ENCODE assay signal across 9 cellular contexts in genomic region chrX:110852180-110852579, GRCh38. TPM values are rescaled to one million over a fixed set of nuclear protein-coding genes. Genes with fewer than 3 reads are reported as not detected.
DNase-seq lines count a peak whose midpoint lies in the region; ATAC-seq, FAIRE-seq and TF ChIP-seq lines count a peak whose summit lies in the region.
"Had no signal": no experiment of that assay in that cellular context is flagged by ENCODE, and none has a peak within 500 bp of the region (broad histone marks: within the 10 kb centered on the region; RNA-seq: fewer than 3 reads in every experiment).

No MANE protein-coding gene starts in this region.

- H3K79me2 ChIP-seq in endothelial cell of umbilical vein (ENCODE audit: control insufficient read depth, insufficient read depth, low read length), result no peaks in the 10 kb centered on the region

- H3K4me3 ChIP-seq in heart left ventricle (no peak overlapping the region), NB4 (ENCODE audit: low read depth, low read length) (no peak overlapping the region), endothelial cell of umbilical vein (replicated peaks in 1 of 3; ENCODE audit: insufficient read depth in 1 of 3, low read depth in 1 of 3, low read length in 3 of 3) (no peak overlapping the region), testis (no peak overlapping the region)

- POLR2A ChIA-PET in endothelial cell of umbilical vein (lab: Charles Lee), result no interaction called here

- H3K9me1 ChIP-seq in endothelial cell of umbilical vein (replicated peaks; ENCODE audit: control insufficient read depth, extremely low read depth, insufficient read depth, low read length), result no peaks in the 10 kb centered on the region

- no peaks in the 10 kb centered on the region for H3K9me3 ChIP-seq in heart left ventricle
- no peaks in the 10 kb centered on the region for H3K9me3 ChIP-seq in endothelial cell of umbilical vein (replicated peaks; ENCODE audit: control insufficient read depth, insufficient read depth, low read length)
- no peaks in the 10 kb centered on the region for H3K9me3 ChIP-seq in testis

- H3K9ac ChIP-seq in endothelial cell of umbilical vein (replicated peaks; ENCODE audit: extremely low read depth, insufficient read depth, low read length), result no peak overlapping the region

- ATAC-seq in heart left ventricle, result no peak
- no peak for ATAC-seq in Right ventricle myocardium inferior

- TF ChIP-seq POLR2A in heart left ventricle (IDR thresholded peaks at IDR 0.05) (no peak), NB4 (IDR thresholded peaks at IDR 0.05; ENCODE audit: extremely low read depth, insufficient read length) (no peak), endothelial cell of umbilical vein (IDR thresholded peaks at IDR 0.05; ENCODE audit: low read depth, low read length) (no peak), testis (IDR thresholded peaks at IDR 0.05) (no peak)

- H3K27ac ChIP-seq in heart left ventricle (no peak overlapping the region), endothelial cell of umbilical vein (ENCODE audit: insufficient read depth, low read depth, low read length) (no peak overlapping the region), testis (no peak overlapping the region)

- intact Hi-C loops in heart left ventricle (cut with DNase I), result loop anchor here in 5 of 10 donors (5.0 to 10.0 kb wide), 2 partner anchors 390 to 393 kb away; no protein-coding TSS in a partner anchor
- intact Hi-C loops in Right ventricle myocardium inferior (cut with DNase I), result no loop called here
- intact Hi-C loops in endothelial cell of umbilical vein (cut with micrococcal nuclease), result loop anchor here (1.0 to 10.0 kb wide), 2 partner anchors 393 to 402 kb away; no protein-coding TSS in a partner anchor
- intact Hi-C loops in testis (cut with DNase I; ENCODE audit: low total_unique reads), result no loop called here
- intact Hi-C loops in cardiac septum (cut with DNase I), result loop anchor here (5.0 kb wide), 1 partner anchor 690 kb away; no protein-coding TSS in a partner anchor

- no peaks in the 10 kb centered on the region for H3K36me3 ChIP-seq in heart left ventricle
- no peaks in the 10 kb centered on the region for H3K36me3 ChIP-seq in endothelial cell of umbilical vein (ENCODE audit: control insufficient read depth in 2 of 2, extremely low read depth in 1 of 2, insufficient read depth in 2 of 2, low read length in 2 of 2)
- H3K36me3 ChIP-seq in testis (ENCODE audit: low read depth, missing control alignments), result no peaks in the 10 kb centered on the region

- TF ChIP-seq CTCF in heart left ventricle (IDR thresholded peaks at IDR 0.05), result peak in 11 of 12 donors; percentile 7 to 49 (median 38)
- TF ChIP-seq CTCF in NB4 (IDR thresholded peaks at IDR 0.05; ENCODE audit: low read depth, low read length), result peak; percentile 37
- TF ChIP-seq CTCF in endothelial cell of umbilical vein (IDR thresholded peaks at IDR 0.05; ENCODE audit: extremely low read depth in 1 of 2, insufficient read depth in 1 of 2, low read depth in 1 of 2, low read length in 2 of 2), result peak in 1 of 2 donors; percentile 36
- TF ChIP-seq CTCF in testis (IDR thresholded peaks at IDR 0.05), result peak in 2 of 3 experiments; percentile 34 to 38

- no TSS peak for BruUV-seq in endothelial cell of umbilical vein (replicated peaks; lab: Mats Ljungman, UMichigan)

- H2AFZ ChIP-seq in endothelial cell of umbilical vein (ENCODE audit: low read depth, low read length), result no peak overlapping the region

- dilution Hi-C loops in endothelial cell of umbilical vein (cut with MboI; ENCODE audit: extremely low pct_ligation_motif_present, low sequenced_read_pairs), result no loop called here

- H3K27me3 ChIP-seq in heart left ventricle (peaks cover 0 to 14% (median 0%) of the 10 kb centered on the region in 9 donors), endothelial cell of umbilical vein (ENCODE audit: control insufficient read depth in 2 of 2, insufficient read depth in 2 of 2, low read length in 2 of 2) (no peaks in the 10 kb centered on the region), testis (no peaks in the 10 kb centered on the region)

- DNase-seq in heart left ventricle (no peak), Right ventricle myocardium inferior (ENCODE audit: missing footprints) (no peak), NB4 (ENCODE audit: low read depth) (peak; percentile 24), endothelial cell of umbilical vein (ENCODE audit: low read depth, low spot score) (no peak), testis (no peak), midbrain (lab: John Stamatoyannopoulos, UW) (no peak), HK-2 (ENCODE audit: unreplicated experiment) (no peak), cardiac septum (ENCODE audit: low spot score) (no peak)
- DNase-seq: activated naive CD8-positive, alpha-beta T cell treated with anti-CD3 and anti-CD28 coated beads, Interleukin-2, amount 10 ng/mL, durations not matched to agents 7 days and 5 days had no signal

- CTCF ChIA-PET in endothelial cell of umbilical vein (lab: Charles Lee), result no interaction called here

- H3K4me2 ChIP-seq in endothelial cell of umbilical vein (ENCODE audit: insufficient read depth, low read length), result no peak overlapping the region

- FAIRE-seq in endothelial cell of umbilical vein (lab: Jason Lieb, UNC), result peak; percentile 28

- H4K20me1 ChIP-seq in endothelial cell of umbilical vein (replicated peaks; ENCODE audit: control insufficient read depth, extremely low read depth, insufficient read depth, low read length), result no peaks in the 10 kb centered on the region

- H3K4me1 ChIP-seq in heart left ventricle (no peaks in the 10 kb centered on the region), endothelial cell of umbilical vein (ENCODE audit: control insufficient read depth, extremely low read depth, insufficient read depth, low read length) (no peaks in the 10 kb centered on the region), testis (no peaks in the 10 kb centered on the region)

- 39 to 54% (median 44%) methylated on average over 4 of the region's 4 CpGs for WGBS in heart left ventricle, 4 donors
- WGBS in testis, 2 donors, result 56 to 60% methylated on average over 4 of the region's 4 CpGs

TF ChIP-seq in endothelial cell of umbilical vein, 7 proteins besides CTCF, POLR2A, EP300 and RAD21:
- TF ChIP-seq MYC (IDR thresholded peaks at IDR 0.05; ENCODE audit: low read depth, low read length) (no peak), EZH2 (IDR thresholded peaks at IDR 0.05; ENCODE audit: borderline replicate concordance, low read depth, low read length, severe bottlenecking) (no peak), GATA2 (IDR thresholded peaks at IDR 0.05; ENCODE audit: insufficient read depth, insufficient read length, low read depth, low read length) (no peak), JUN (IDR thresholded peaks at IDR 0.05; ENCODE audit: borderline replicate concordance, insufficient read depth, insufficient read length, low read depth) (no peak), FOS (IDR thresholded peaks at IDR 0.05; ENCODE audit: borderline replicate concordance, insufficient read depth, low read length) (no peak), MAX (IDR thresholded peaks at IDR 0.05; ENCODE audit: insufficient read depth, insufficient read length) (no peak), POLR2AphosphoS5 (IDR thresholded peaks at IDR 0.05; ENCODE audit: insufficient read depth, low read depth, low read length) (no peak)

RNA-seq across cellular contexts. Expression of gene CHRDL1, which starts 56.6 kb away (rescaled TPM):
- 10 to 100 TPM in 2 of 9 donors, 1 to 10 TPM in 4, under 1 TPM in 2, not detected in 1; 0.42 to 67.8 (median 2.2) TPM for total RNA-seq in heart left ventricle
- 1 to 10 TPM in 1 of 2 donors, under 1 TPM in 1; 0.53 to 1.3 TPM for polyA plus RNA-seq in heart left ventricle
- total RNA-seq in Right ventricle myocardium inferior, result 3.2 TPM
- total RNA-seq in endothelial cell of umbilical vein, result not detected in 2 replicates
- not detected in 2 replicates for polyA plus RNA-seq in endothelial cell of umbilical vein
- not detected in 2 replicates for polyA plus RNA-seq in endothelial cell of umbilical vein (2011; cell fraction: cytosol; rRNA removed)
- not detected in 2 replicates for polyA plus RNA-seq in endothelial cell of umbilical vein (2011; cell fraction: nucleus; rRNA removed)
- not detected in 2 replicates for polyA plus RNA-seq in endothelial cell of umbilical vein (2012)
- not detected in 2 replicates for polyA minus RNA-seq in endothelial cell of umbilical vein
- polyA minus RNA-seq in endothelial cell of umbilical vein (2011; cell fraction: cytosol; rRNA and poly(A)+ RNA removed), result not detected
- polyA minus RNA-seq in endothelial cell of umbilical vein (2011; cell fraction: nucleus; rRNA and poly(A)+ RNA removed), result not detected in 2 replicates
- 1 to 10 TPM; 3.4 to 8.4 TPM for total RNA-seq in testis
- polyA plus RNA-seq in testis (ENCODE audit: insufficient read depth, low read depth, low replicate concordance), result 40.5 TPM
- 3.7 TPM for total RNA-seq in cardiac septum
- total RNA-seq: activated naive CD8-positive, alpha-beta T cell treated with anti-CD3 and anti-CD28 coated beads, Interleukin-2, amount 10 ng/mL, durations not matched to agents 7 days and 5 days had no signal

Comparison
In these comparisons a context has a peak if more than half of its experiments do, and no peak if none do; other contexts are left out.
1. intact Hi-C loops: an anchor here in endothelial cell of umbilical vein (1.0 to 10.0 kb wide) and cardiac septum (5.0 kb wide); none called in Right ventricle myocardium inferior and testis.